ENCODE assay signal across 12 cellular contexts in the genomic region with DNA sequence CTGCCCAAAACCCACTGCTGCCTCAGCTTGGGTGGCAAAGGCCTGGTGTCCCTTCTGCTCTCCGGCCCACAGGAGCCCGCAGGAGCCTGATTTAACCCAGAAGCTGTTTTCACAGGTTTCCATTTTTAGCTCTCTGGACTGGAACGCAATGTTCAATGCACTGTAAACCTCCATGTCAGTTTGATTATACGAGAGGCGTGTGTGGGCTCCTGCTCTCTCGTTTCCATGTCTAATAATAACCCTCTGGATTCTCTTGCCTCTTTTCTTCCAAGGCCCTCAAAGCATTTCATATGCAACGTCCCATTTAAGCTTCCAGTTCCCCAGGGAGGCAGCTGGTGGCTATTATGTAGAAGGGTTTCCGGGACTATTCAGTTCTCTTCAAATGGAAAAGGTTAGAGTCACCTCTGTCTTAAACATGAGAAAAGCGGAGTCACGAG.
DNase-seq lines count a peak whose midpoint lies in the region; ATAC-seq and TF ChIP-seq lines count a peak whose summit lies in the region.
"Had no signal": no experiment of that assay in that cellular context is flagged by ENCODE, and none has a peak within 500 bp of the region (broad histone marks: within the 10 kb centered on the region; RNA-seq: fewer than 3 reads in every experiment).

No MANE protein-coding gene starts in this region.

- H3K9me3 ChIP-seq in NT2/D1 (ENCODE audit: insufficient read depth, low read length): no peaks in the 10 kb centered on the region
- no peaks in the 10 kb centered on the region for H3K9me3 ChIP-seq in right cardiac atrium (ENCODE audit: control insufficient read depth, low read length)

- peak overlapping the region; percentile 5; the same call in 1 of the 2 replicates for H3K4me2 ChIP-seq in GM23338

- no peak overlapping the region for H3K4me3 ChIP-seq in GM23338
- H3K4me3 ChIP-seq in NT2/D1 (ENCODE audit: insufficient read length, low read depth): no peak overlapping the region
- H3K4me3 ChIP-seq in right cardiac atrium (ENCODE audit: low read length): no peak overlapping the region

- H3K4me3 Mint-ChIP-seq in GM23338: no peak overlapping the region
- no peak overlapping the region for H3K4me3 Mint-ChIP-seq in activated T-helper 1 cell treated with anti-CD3 and anti-CD28 coated beads, Interleukin-12 subunit alpha, Interleukin-12 subunit beta, Interleukin-2, Interleukin-4 antibody, amounts not matched to agents 30 ng/mL and 10 ng/mL and 1 ng/mL, durations not matched to agents 14 hours and 24 hours and 36 hours
- no peak overlapping the region for H3K4me3 Mint-ChIP-seq in CD14-positive monocyte
- H3K4me3 Mint-ChIP-seq: activated CD8-positive, alpha-beta T cell treated with anti-CD3 and anti-CD28 coated beads for 36 hours; activated naive CD8-positive, alpha-beta T cell treated with anti-CD3 and anti-CD28 coated beads for 36 hours; T-cell had no signal

- TF ChIP-seq CTCF in GM23338 (conservative IDR thresholded peaks at IDR 0.05; ENCODE audit: low read depth in 2 of 2) (no peak), CD14-positive monocyte (IDR thresholded peaks at IDR 0.05) (no peak)

- no peaks in the 10 kb centered on the region for H4K20me1 ChIP-seq in GM23338 (replicated peaks; ENCODE audit: insufficient read depth)

- no peak overlapping the region for H2AFZ ChIP-seq in GM23338

- ATAC-seq in GM23338 (peak; percentile 68), right cardiac atrium (peak; percentile 85 to 89), sciatic nerve (peak; percentile 19)
- ATAC-seq: activated CD8-positive, alpha-beta T cell treated with anti-CD3 and anti-CD28 coated beads for 36 hours; T-cell had no signal

- H3K27me3 ChIP-seq in GM23338 (ENCODE audit: insufficient read depth) (no peaks in the 10 kb centered on the region), NT2/D1 (ENCODE audit: insufficient read depth, insufficient read length) (no peaks in the 10 kb centered on the region), right cardiac atrium (ENCODE audit: control insufficient read depth, insufficient read depth) (no peaks in the 10 kb centered on the region)

- no peaks in the 10 kb centered on the region; the same call in 2 of the 3 replicates for H3K36me3 Mint-ChIP-seq in GM23338 (ENCODE audit: low read depth)
- no peaks in the 10 kb centered on the region for H3K36me3 Mint-ChIP-seq in activated T-helper 1 cell treated with anti-CD3 and anti-CD28 coated beads, Interleukin-12 subunit alpha, Interleukin-12 subunit beta, Interleukin-2, Interleukin-4 antibody, amounts not matched to agents 30 ng/mL and 10 ng/mL and 1 ng/mL, durations not matched to agents 14 hours and 24 hours and 36 hours (ENCODE audit: low read depth)
- no peaks in the 10 kb centered on the region for H3K36me3 Mint-ChIP-seq in CD14-positive monocyte
- H3K36me3 Mint-ChIP-seq: activated naive CD8-positive, alpha-beta T cell treated with anti-CD3 and anti-CD28 coated beads for 36 hours; T-cell had no signal

- WGBS in right cardiac atrium: 49% methylated on average over 10 of the region's 10 CpGs

- H3K9ac ChIP-seq in NT2/D1 (ENCODE audit: insufficient read length, low read depth): peak overlapping the region; percentile 29

- H3K9me2 ChIP-seq in GM23338 (ENCODE audit: insufficient read depth): peaks cover 24% of the 10 kb centered on the region

- peaks cover 3% of the 10 kb centered on the region for H3K9me3 Mint-ChIP-seq in GM23338
- no peaks in the 10 kb centered on the region for H3K9me3 Mint-ChIP-seq in activated T-helper 1 cell treated with anti-CD3 and anti-CD28 coated beads, Interleukin-12 subunit alpha, Interleukin-12 subunit beta, Interleukin-2, Interleukin-4 antibody, amounts not matched to agents 30 ng/mL and 10 ng/mL and 1 ng/mL, durations not matched to agents 14 hours and 24 hours and 36 hours
- peaks cover 0 to 3% (median 0%) of the 10 kb centered on the region in 7 donors for H3K9me3 Mint-ChIP-seq in CD14-positive monocyte
- H3K9me3 Mint-ChIP-seq: activated CD8-positive, alpha-beta T cell treated with anti-CD3 and anti-CD28 coated beads for 36 hours; activated naive CD8-positive, alpha-beta T cell treated with anti-CD3 and anti-CD28 coated beads for 36 hours had no signal

- no peaks in the 10 kb centered on the region for H3K36me3 ChIP-seq in GM23338 (ENCODE audit: insufficient read depth)
- H3K36me3 ChIP-seq in NT2/D1 (ENCODE audit: insufficient read depth, insufficient read length, low read length): no peaks in the 10 kb centered on the region

- intact Hi-C loops in right cardiac atrium (cut with DNase I) (no loop called here), sciatic nerve (cut with DNase I) (no loop called here), CD14-positive monocyte (cut with micrococcal nuclease) (no loop called here)
- intact Hi-C loops in activated T-helper 1 cell treated with anti-CD3 and anti-CD28 coated beads, Interleukin-12 subunit alpha, Interleukin-12 subunit beta, Interleukin-2, Interleukin-4 antibody, amounts not matched to agents 30 ng/mL and 10 ng/mL and 1 ng/mL, durations not matched to agents 14 hours and 24 hours and 36 hours (cut with micrococcal nuclease): no loop called here

- peaks cover 37% of the 10 kb centered on the region for H3K4me1 ChIP-seq in GM23338 (ENCODE audit: insufficient read depth)
- H3K4me1 ChIP-seq in NT2/D1 (ENCODE audit: insufficient read depth, insufficient read length): peaks cover 6% of the 10 kb centered on the region
- H3K4me1 ChIP-seq in right cardiac atrium (ENCODE audit: control insufficient read depth, insufficient read depth, low read length): peaks cover 7% of the 10 kb centered on the region

- H3K4me1 Mint-ChIP-seq in GM23338: peaks cover 45% of the 10 kb centered on the region
- no peaks in the 10 kb centered on the region for H3K4me1 Mint-ChIP-seq in activated T-helper 1 cell treated with anti-CD3 and anti-CD28 coated beads, Interleukin-12 subunit alpha, Interleukin-12 subunit beta, Interleukin-2, Interleukin-4 antibody, amounts not matched to agents 30 ng/mL and 10 ng/mL and 1 ng/mL, durations not matched to agents 14 hours and 24 hours and 36 hours (ENCODE audit: low read depth)
- no peaks in the 10 kb centered on the region for H3K4me1 Mint-ChIP-seq in CD14-positive monocyte
- H3K4me1 Mint-ChIP-seq: activated naive CD8-positive, alpha-beta T cell treated with anti-CD3 and anti-CD28 coated beads for 36 hours; T-cell had no signal

- no peaks in the 10 kb centered on the region for H3K79me2 ChIP-seq in GM23338 (replicated peaks; ENCODE audit: insufficient read depth)

- no peaks in the 10 kb centered on the region for H3F3A ChIP-seq in GM23338 (replicated peaks; ENCODE audit: low read depth)

- H3K27me3 Mint-ChIP-seq in GM23338 (ENCODE audit: insufficient read depth, low read depth, poor library complexity) (peaks cover 11% of the 10 kb centered on the region), CD14-positive monocyte (ENCODE audit: low read depth in 3 of 3) (peaks cover 0 to 4% (median 3%) of the 10 kb centered on the region in 3 donors)
- no peaks in the 10 kb centered on the region for H3K27me3 Mint-ChIP-seq in activated T-helper 1 cell treated with anti-CD3 and anti-CD28 coated beads, Interleukin-12 subunit alpha, Interleukin-12 subunit beta, Interleukin-2, Interleukin-4 antibody, amounts not matched to agents 30 ng/mL and 10 ng/mL and 1 ng/mL, durations not matched to agents 14 hours and 24 hours and 36 hours (ENCODE audit: insufficient read depth)

- peak overlapping the region; percentile 91 for H3K27ac ChIP-seq in GM23338 (ENCODE audit: low read depth)
- H3K27ac ChIP-seq in right cardiac atrium (ENCODE audit: low read length): peak overlapping the region; percentile 99

- DNase-seq in GM23338 (ENCODE audit: low spot score) (peak; percentile 62), NT2/D1 (ENCODE audit: low read depth, low spot score) (peak; percentile 72), right cardiac atrium (peak; percentile 13 to 69 (median 60)), sciatic nerve (ENCODE audit: low spot score) (no peak), NK-92 (lab: John Stamatoyannopoulos, UW; ENCODE audit: unreplicated experiment) (no peak), CD14-positive monocyte (ENCODE audit: low spot score) (no peak)
- no peak for DNase-seq in activated T-helper 1 cell treated with anti-CD3 and anti-CD28 coated beads, Interleukin-12 subunit alpha, Interleukin-12 subunit beta, Interleukin-2, Interleukin-4 antibody, amounts not matched to agents 30 ng/mL and 10 ng/mL and 1 ng/mL, durations not matched to agents 14 hours and 24 hours and 36 hours (ENCODE audit: low spot score)
- no peak for DNase-seq in activated CD4-positive, CD25-positive, alpha-beta regulatory T cell (lab: John Stamatoyannopoulos, UW)
- DNase-seq: activated CD8-positive, alpha-beta T cell treated with anti-CD3 and anti-CD28 coated beads for 36 hours; activated naive CD8-positive, alpha-beta T cell treated with anti-CD3 and anti-CD28 coated beads for 36 hours; small intestine; T-cell had no signal

- H3K27ac Mint-ChIP-seq in GM23338 (peak overlapping the region; percentile 60), CD14-positive monocyte (no peak overlapping the region)
- H3K27ac Mint-ChIP-seq in activated T-helper 1 cell treated with anti-CD3 and anti-CD28 coated beads, Interleukin-12 subunit alpha, Interleukin-12 subunit beta, Interleukin-2, Interleukin-4 antibody, amounts not matched to agents 30 ng/mL and 10 ng/mL and 1 ng/mL, durations not matched to agents 14 hours and 24 hours and 36 hours: no peak overlapping the region
- H3K27ac Mint-ChIP-seq: activated CD8-positive, alpha-beta T cell treated with anti-CD3 and anti-CD28 coated beads for 36 hours; activated naive CD8-positive, alpha-beta T cell treated with anti-CD3 and anti-CD28 coated beads for 36 hours; T-cell had no signal

TF ChIP-seq in GM23338, 12 proteins besides CTCF, POLR2A, EP300 and RAD21 (continues in another document):
- TF ChIP-seq ZNF331 (CRISPR knock-in tag; IDR thresholded peaks at IDR 0.05; ENCODE audit: low read depth): no peak

Comparison
In these comparisons a context has a peak if more than half of its experiments do, and no peak if none do; other contexts are left out.
1. ATAC-seq: peak in every context shown above with its lines; median percentile 87 in right cardiac atrium; 68 in GM23338; 19 in sciatic nerve.
2. DNase-seq: peak in GM23338 (single experiment), NT2/D1 (single experiment) and right cardiac atrium (3 of 3); none in sciatic nerve (single experiment), activated T-helper 1 cell treated with anti-CD3 and anti-CD28 coated beads, Interleukin-12 subunit alpha, Interleukin-12 subunit beta, Interleukin-2, Interleukin-4 antibody, amounts not matched to agents 30 ng/mL and 10 ng/mL and 1 ng/mL, durations not matched to agents 14 hours and 24 hours and 36 hours (single experiment), NK-92 (single experiment), CD14-positive monocyte (single experiment) and activated CD4-positive, CD25-positive, alpha-beta regulatory T cell (0 of 4).